13 cellular contexts compared by ENCODE assay signal in genomic region chr2:9663008-9663879, GRCh38. TPM values are rescaled to one million over a fixed set of nuclear protein-coding genes. Genes with fewer than 3 reads are reported as not detected.
DNase-seq lines count a peak whose midpoint lies in the region; ATAC-seq and TF ChIP-seq lines count a peak whose summit lies in the region.
"Had no signal": no experiment of that assay in that cellular context is flagged by ENCODE, and none has a peak within 500 bp of the region (broad histone marks: within the 10 kb centered on the region; RNA-seq: fewer than 3 reads in every experiment).

No MANE protein-coding gene starts in this region.

- in situ Hi-C loops in transverse colon (cut with MboI; ENCODE audit: low pct_ligation_motif_present in 1 of 4, low pct_unique_long_range_greater_than_20kb in 1 of 4, low sequenced_read_pairs in 3 of 4) = no loop called here

- H3K27ac Mint-ChIP-seq in immature natural killer cell = peak overlapping the region; percentile 10 to 94 (median 72)
- H3K27ac Mint-ChIP-seq in type B pancreatic cell = no peak overlapping the region
- H3K27ac Mint-ChIP-seq: activated naive CD4-positive, alpha-beta T cell treated with anti-CD3 and anti-CD28 coated beads, Interleukin-2, amount 50 U/mL, for 72 hours had no signal

- no peak for TF ChIP-seq POLR2A in transverse colon (IDR thresholded peaks at IDR 0.05)

- H3K9me3 Mint-ChIP-seq in immature natural killer cell (no peaks in the 10 kb centered on the region), type B pancreatic cell (no peaks in the 10 kb centered on the region)

- H3K9me3 ChIP-seq in transverse colon = no peaks in the 10 kb centered on the region
- H3K9me3 ChIP-seq: A549 had no signal

- TF ChIP-seq EP300 in transverse colon (IDR thresholded peaks at IDR 0.05; ENCODE audit: low read depth) = no peak

- whole genome bisulfite sequencing in transverse colon (ENCODE audit: low coverage in 1 of 2), 2 donors = 64 to 100% methylated on average over 2 to 7 of the region's 7 CpGs

- H3K4me3 Mint-ChIP-seq in immature natural killer cell = peak overlapping the region in 3 of 5 donors; percentile 2 to 63 (median 9)
- no peak overlapping the region for H3K4me3 Mint-ChIP-seq in type B pancreatic cell

- H3K27me3 ChIP-seq in transverse colon = no peaks in the 10 kb centered on the region

- H3K36me3 ChIP-seq in transverse colon = no peaks in the 10 kb centered on the region

- H3K4me1 ChIP-seq in transverse colon = no peaks in the 10 kb centered on the region

- ATAC-seq in GM21619 (IDR thresholded peaks at IDR 0.05; ENCODE audit: unreplicated experiment) (peak; percentile 84), HG03521 (IDR thresholded peaks at IDR 0.05; ENCODE audit: unreplicated experiment) (peak; percentile 74)
- ATAC-seq: A549, sciatic nerve had no signal

- H3K27me3 Mint-ChIP-seq in immature natural killer cell (ENCODE audit: low read depth in 3 of 3) (peaks cover 0 to 2% (median 0%) of the 10 kb centered on the region in 3 donors), type B pancreatic cell (peaks cover 12% of the 10 kb centered on the region)

- no peak overlapping the region for H3K4me3 ChIP-seq in transverse colon
- H3K4me3 ChIP-seq: A549 had no signal

- intact Hi-C loops in transverse colon (cut with DNase I; ENCODE audit: low total_unique reads) = no loop called here

- DNase-seq in NCI-H510A treated with DMSO at 0.1 percent for 48 hours (lab: John Stamatoyannopoulos, UW) = peak; percentile 49
- DNase-seq in NCI-H510A (lab: John Stamatoyannopoulos, UW) = no peak
- peak in 1 of 3 donors; percentile 24 for DNase-seq in immature natural killer cell
- no peak for DNase-seq in NCI-H128 (lab: John Stamatoyannopoulos, UW; ENCODE audit: unreplicated experiment)
- DNase-seq in type B pancreatic cell (ENCODE audit: extremely low spot score, unreplicated experiment) = no peak
- no peak for DNase-seq in transverse colon
- DNase-seq: KG1 had no signal

- H3K36me3 Mint-ChIP-seq in immature natural killer cell (no peaks in the 10 kb centered on the region), type B pancreatic cell (no peaks in the 10 kb centered on the region)
- H3K36me3 Mint-ChIP-seq: activated naive CD4-positive, alpha-beta T cell treated with anti-CD3 and anti-CD28 coated beads, Interleukin-2, amount 50 U/mL, for 72 hours had no signal

- H3K4me1 Mint-ChIP-seq in immature natural killer cell (peaks cover 21 to 22% of the 10 kb centered on the region in 2 donors), type B pancreatic cell (ENCODE audit: unreplicated experiment) (no peaks in the 10 kb centered on the region)

- TF ChIP-seq CTCF in type B pancreatic cell (conservative IDR thresholded peaks at IDR 0.05) (no peak), transverse colon (IDR thresholded peaks at IDR 0.05) (no peak)

- no peak overlapping the region for H3K27ac ChIP-seq in transverse colon
- H3K27ac ChIP-seq: VCaP had no signal

RNA-seq across cellular contexts. Expression of gene YWHAQ, which starts 32.4 kb away (rescaled TPM):
- polyA plus RNA-seq in immature natural killer cell = 100 to 1,000 TPM; 406 to 761 (median 479) TPM
- total RNA-seq in type B pancreatic cell (ENCODE audit: low replicate concordance) (318 and 354 TPM in 2 replicates), transverse colon (100 to 1,000 TPM in 3 of 4 donors, 10 to 100 TPM in 1; 84.0 to 189 (median 145) TPM)
